Comparison of ENCODE assay signal across 18 cellular contexts in the genomic region with DNA sequence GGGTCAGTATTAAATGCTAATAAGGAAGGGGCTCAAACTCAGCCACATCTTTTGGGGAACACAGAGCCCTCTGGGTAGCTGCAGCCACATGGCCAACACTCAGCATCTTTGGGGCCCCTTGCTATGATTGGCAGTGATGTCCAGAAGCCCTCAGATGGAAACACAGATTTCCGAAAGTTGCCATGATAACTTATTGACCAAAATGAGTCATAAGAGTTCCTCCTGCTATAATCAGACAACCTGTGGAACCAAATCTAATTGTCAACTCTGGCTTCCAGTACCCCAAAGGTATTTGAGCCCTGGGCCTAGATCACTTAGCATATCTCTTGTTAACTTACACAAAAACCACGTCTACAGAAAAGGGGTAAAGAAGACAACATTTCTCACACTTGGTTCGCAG.
DNase-seq lines count a peak whose midpoint lies in the region; ATAC-seq and TF ChIP-seq lines count a peak whose summit lies in the region.
"Had no signal": no experiment of that assay in that cellular context is flagged by ENCODE, and none has a peak within 500 bp of the region (broad histone marks: within the 10 kb centered on the region; RNA-seq: fewer than 3 reads in every experiment).

No MANE protein-coding gene starts in this region.

- H3K4me1 Mint-ChIP-seq in memory B cell (peaks cover 55% of the 10 kb centered on the region), nephron progenitor cell (no peaks in the 10 kb centered on the region)
- H3K4me1 Mint-ChIP-seq: neural progenitor cell had no signal

- H3K36me3 Mint-ChIP-seq in memory B cell: peaks cover 6% of the 10 kb centered on the region
- H3K36me3 Mint-ChIP-seq in nephron progenitor cell (ENCODE audit: low read depth): no peaks in the 10 kb centered on the region
- H3K36me3 Mint-ChIP-seq: neural progenitor cell had no signal

- H3K27ac Mint-ChIP-seq in memory B cell (peak overlapping the region; percentile 93), nephron progenitor cell (no peak overlapping the region)
- H3K27ac Mint-ChIP-seq: neural progenitor cell had no signal

- H3K27me3 Mint-ChIP-seq in memory B cell (no peaks in the 10 kb centered on the region), nephron progenitor cell (ENCODE audit: low read depth, poor library complexity) (no peaks in the 10 kb centered on the region)

- peaks cover 3% of the 10 kb centered on the region for H3K9me3 Mint-ChIP-seq in memory B cell
- no peaks in the 10 kb centered on the region for H3K9me3 Mint-ChIP-seq in nephron progenitor cell

- H3K4me3 Mint-ChIP-seq in memory B cell: peak overlapping the region; percentile 50
- no peak overlapping the region for H3K4me3 Mint-ChIP-seq in nephron progenitor cell
- H3K4me3 Mint-ChIP-seq: neural progenitor cell had no signal

- ATAC-seq in GM18873 (IDR thresholded peaks at IDR 0.05; ENCODE audit: low FRiP score, unreplicated experiment) (peak; percentile 33), GM21576 (IDR thresholded peaks at IDR 0.05; ENCODE audit: unreplicated experiment) (peak; percentile 25), HG03108 (IDR thresholded peaks at IDR 0.05; ENCODE audit: unreplicated experiment) (peak; percentile 32), memory B cell (ENCODE audit: low read depth) (no peak)
- ATAC-seq: left cardiac atrium had no signal

- TF ChIP-seq CTCF in nephron progenitor cell (IDR thresholded peaks at IDR 0.05): no peak

- DNase-seq in memory B cell (ENCODE audit: low spot score in 2 of 2): no peak
- no peak for DNase-seq in inferior parietal cortex (ENCODE audit: extremely low spot score)
- no peak for DNase-seq in nephron progenitor cell
- no peak for DNase-seq in LoVo (ENCODE audit: low spot score)
- no peak for DNase-seq in NCI-H226
- DNase-seq: activated T-cell treated with anti-CD3 and anti-CD28 coated beads, Interleukin-2, amount 50 U/mL, for 1 hour; anterior cingulate cortex; foreskin melanocyte; left cardiac atrium; MG63; NCI-H446; Right ventricle myocardium superior; small intestine; uterus had no signal
